Comparison of ENCODE assay signal across 1 cellular context in the genomic region with DNA sequence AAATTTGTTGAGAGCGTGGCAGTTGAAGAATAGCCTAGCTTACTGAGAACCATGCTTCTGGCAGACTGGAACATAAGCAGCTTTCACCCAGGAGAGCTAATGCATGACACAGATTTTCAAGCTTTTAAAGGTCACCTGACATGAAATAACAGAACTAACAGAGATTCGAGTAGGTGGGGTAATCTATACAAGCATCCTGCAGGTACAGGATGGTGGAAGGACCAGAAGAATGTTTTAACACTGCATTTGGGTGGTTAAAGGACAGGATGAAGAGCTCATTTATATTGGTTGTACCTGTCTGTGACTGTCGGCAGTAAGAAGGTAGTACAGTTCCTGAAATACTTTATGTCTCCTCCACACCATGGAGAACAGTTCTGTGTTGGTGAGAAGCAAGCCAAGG.
TF ChIP-seq lines count a peak whose summit lies in the region.

No MANE protein-coding gene starts in this region.

TF ChIP-seq in H1, 55 proteins besides CTCF, POLR2A, EP300 and RAD21:
- TF ChIP-seq BRCA1 (IDR thresholded peaks at IDR 0.05; ENCODE audit: low read depth, low read length) (no peak), CBX5 (IDR thresholded peaks at IDR 0.05; ENCODE audit: low read depth, low read length) (no peak), SIN3A (conservative IDR thresholded peaks at IDR 0.05 in 1 of 2, IDR thresholded peaks at IDR 0.05 in 1 of 2; ENCODE audit: low read depth in 1 of 2, low read length in 2 of 2) (no peak), CHD1 (IDR thresholded peaks at IDR 0.05; ENCODE audit: low read depth, low read length) (no peak), ASH2L (IDR thresholded peaks at IDR 0.05; ENCODE audit: low read length) (no peak), SUZ12 (IDR thresholded peaks at IDR 0.05; ENCODE audit: low read length) (no peak), ZNF274 (IDR thresholded peaks at IDR 0.05; ENCODE audit: borderline replicate concordance, extremely low read depth, low read length) (no peak), BACH1 (IDR thresholded peaks at IDR 0.05; ENCODE audit: low read length) (no peak), JUN (IDR thresholded peaks at IDR 0.05; ENCODE audit: low read depth, low read length) (no peak), SIX5 (IDR thresholded peaks at IDR 0.05; ENCODE audit: low read depth, low read length) (no peak), TCF12 (IDR thresholded peaks at IDR 0.05; ENCODE audit: low read depth, low read length) (no peak)
- TF ChIP-seq, protein P1, sequence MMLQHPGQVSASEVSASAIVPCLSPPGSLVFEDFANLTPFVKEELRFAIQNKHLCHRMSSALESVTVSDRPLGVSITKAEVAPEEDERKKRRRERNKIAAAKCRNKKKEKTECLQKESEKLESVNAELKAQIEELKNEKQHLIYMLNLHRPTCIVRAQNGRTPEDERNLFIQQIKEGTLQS (IDR thresholded peaks at IDR 0.05; ENCODE audit: insufficient read depth, low read depth, low read length), result no peak
- TF ChIP-seq, protein P2, sequence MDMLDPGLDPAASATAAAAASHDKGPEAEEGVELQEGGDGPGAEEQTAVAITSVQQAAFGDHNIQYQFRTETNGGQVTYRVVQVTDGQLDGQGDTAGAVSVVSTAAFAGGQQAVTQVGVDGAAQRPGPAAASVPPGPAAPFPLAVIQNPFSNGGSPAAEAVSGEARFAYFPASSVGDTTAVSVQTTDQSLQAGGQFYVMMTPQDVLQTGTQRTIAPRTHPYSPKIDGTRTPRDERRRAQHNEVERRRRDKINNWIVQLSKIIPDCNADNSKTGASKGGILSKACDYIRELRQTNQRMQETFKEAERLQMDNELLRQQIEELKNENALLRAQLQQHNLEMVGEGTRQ (IDR thresholded peaks at IDR 0.05; ENCODE audit: low read length), result no peak
- TF ChIP-seq, protein P3, sequence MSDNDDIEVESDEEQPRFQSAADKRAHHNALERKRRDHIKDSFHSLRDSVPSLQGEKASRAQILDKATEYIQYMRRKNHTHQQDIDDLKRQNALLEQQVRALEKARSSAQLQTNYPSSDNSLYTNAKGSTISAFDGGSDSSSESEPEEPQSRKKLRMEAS (IDR thresholded peaks at IDR 0.05), result no peak
